Comparison of ENCODE assay signal across 17 cellular contexts in genomic region chr10:125213541-125214282, GRCh38.
"Had no signal": no experiment of that assay in that cellular context is flagged by ENCODE, and none has a peak within 500 bp of the region (broad histone marks: within the 10 kb centered on the region; RNA-seq: fewer than 3 reads in every experiment).

No MANE protein-coding gene starts in this region.

- H3K9me3 ChIP-seq: heart left ventricle, mucosa of descending colon, neutrophil had no signal

- H3K4me3 ChIP-seq: heart left ventricle, lung, mucosa of descending colon had no signal

- H3K4me1 ChIP-seq: heart left ventricle had no signal

- DNase-seq: amniotic stem cell; brain microvascular endothelial cell; cerebellar nuclear complex; effector CD8-positive, alpha-beta T cell; foreskin fibroblast; heart left ventricle; left colon; mucosa of descending colon; naive thymus-derived CD4-positive, alpha-beta T cell; retina; stimulated activated CD4-positive, alpha-beta T cell treated with anti-CD3 and anti-CD28 coated beads, Interleukin-15, amount 100 ng/mL, for 24 hours; stimulated activated CD4-positive, alpha-beta T cell treated with anti-CD3 and anti-CD28 coated beads, Interleukin-4, amount 100 ng/mL, for 1 hour; stimulated activated naive CD4-positive, alpha-beta T cell; T-helper 9 cell had no signal

- H3K27ac ChIP-seq: brain microvascular endothelial cell, heart left ventricle, neutrophil had no signal

- H3K36me3 ChIP-seq: brain microvascular endothelial cell, heart left ventricle, neutrophil had no signal

- ATAC-seq: activated CD4-positive, CD25-positive, alpha-beta regulatory T cell treated with anti-CD3 and anti-CD28 coated beads, Interleukin-2, amount 50 U/mL, for 24 hours; heart left ventricle; left colon; mucosa of descending colon; naive thymus-derived CD4-positive, alpha-beta T cell had no signal
